Comparison of ENCODE assay signal across 24 cellular contexts in the genomic region with DNA sequence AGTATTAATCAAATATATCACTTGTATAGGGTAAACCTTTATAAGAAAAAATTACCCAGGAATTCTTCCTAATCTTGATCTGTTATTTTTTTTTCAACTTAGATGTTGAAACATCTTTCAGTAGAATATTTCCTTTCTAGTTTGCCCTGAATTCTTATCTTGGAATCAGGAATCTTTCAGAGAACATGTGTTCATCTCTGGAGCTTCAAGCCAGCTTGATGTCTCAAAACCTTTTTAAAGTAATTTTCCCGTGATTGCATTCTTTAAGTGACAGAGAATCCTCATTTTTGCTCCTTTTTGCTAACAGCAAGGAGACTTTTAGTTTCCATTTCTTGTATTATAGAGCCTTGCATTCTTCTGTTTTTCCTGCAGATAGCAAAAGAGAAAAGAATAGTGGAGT.
DNase-seq lines count a peak whose midpoint lies in the region; ATAC-seq and TF ChIP-seq lines count a peak whose summit lies in the region.
"Had no signal": no experiment of that assay in that cellular context is flagged by ENCODE, and none has a peak within 500 bp of the region (broad histone marks: within the 10 kb centered on the region; RNA-seq: fewer than 3 reads in every experiment).

No MANE protein-coding gene starts in this region.

- H2AFZ ChIP-seq in Loucy (ENCODE audit: low read length), result 0 out of 2 replicates have a peak overlapping the region, but pooled peaks have one; percentile 15
- H2AFZ ChIP-seq in mesenchymal stem cell (ENCODE audit: low read depth, low read length), result no peak overlapping the region

- no peak overlapping the region for H3K9ac ChIP-seq in Loucy (ENCODE audit: low read depth, low read length, poor library complexity, severe bottlenecking)
- peak overlapping the region; percentile 23 for H3K9ac ChIP-seq in mesenchymal stem cell (ENCODE audit: low read length)
- H3K9ac ChIP-seq: SK-N-SH had no signal

- intact Hi-C loops in heart right ventricle (cut with DNase I), result loop anchor here in 4 of 10 donors (5.0 to 10.0 kb wide), 3 partner anchors 58 to 78 kb away; no protein-coding TSS in a partner anchor
- intact Hi-C loops in cardiac septum (cut with DNase I), result no loop called here
- intact Hi-C loops in tibial artery (cut with DNase I; ENCODE audit: low total_unique reads), result no loop called here

- no peak for TF ChIP-seq CTCF in heart right ventricle (IDR thresholded peaks at IDR 0.05)
- TF ChIP-seq CTCF in Loucy (conservative IDR thresholded peaks at IDR 0.05; ENCODE audit: low read length), result no peak
- no peak for TF ChIP-seq CTCF in tibial artery (IDR thresholded peaks at IDR 0.05)

- H2AK5ac ChIP-seq in mesenchymal stem cell (ENCODE audit: low read length, severe bottlenecking), result no peak overlapping the region

- peaks cover 0 to 11% (median 0%) of the 10 kb centered on the region in 9 donors for H3K36me3 ChIP-seq in heart right ventricle
- H3K36me3 ChIP-seq in Loucy (ENCODE audit: insufficient read depth, low read length), result no peaks in the 10 kb centered on the region
- no peaks in the 10 kb centered on the region for H3K36me3 ChIP-seq in mesenchymal stem cell (ENCODE audit: control insufficient read depth in 1 of 2, insufficient read depth in 2 of 2, low read depth in 1 of 2, low read length in 2 of 2)
- H3K36me3 ChIP-seq in tibial artery, result peaks cover 0 to 9% (median 0%) of the 10 kb centered on the region in 3 donors
- H3K36me3 ChIP-seq: HAP-1, Peyer's patch had no signal

- H3K14ac ChIP-seq in mesenchymal stem cell (ENCODE audit: low read length in 2 of 2), result no peak overlapping the region

- no peaks in the 10 kb centered on the region for H3K9me3 ChIP-seq in heart right ventricle
- no peaks in the 10 kb centered on the region for H3K9me3 ChIP-seq in Loucy (ENCODE audit: insufficient read depth, low read depth, low read length)
- H3K9me3 ChIP-seq in mesenchymal stem cell (ENCODE audit: control insufficient read depth, low read length), result no peaks in the 10 kb centered on the region
- no peaks in the 10 kb centered on the region for H3K9me3 ChIP-seq in tibial artery
- H3K9me3 ChIP-seq: HAP-1, Peyer's patch, SK-N-SH had no signal

- no peak overlapping the region for H4K91ac ChIP-seq in mesenchymal stem cell (ENCODE audit: low read length)

- H3K27ac ChIP-seq in heart right ventricle (peak overlapping the region in 8 of 10 donors; percentile 27 to 64 (median 57)), mesenchymal stem cell (ENCODE audit: low read length, poor library complexity, severe bottlenecking) (no peak overlapping the region), tibial artery (peak overlapping the region in 1 of 2 donors; percentile 38)
- H3K27ac ChIP-seq: Peyer's patch had no signal

- H4K8ac ChIP-seq in mesenchymal stem cell (ENCODE audit: low read length), result no peak overlapping the region

- H3K27me3 ChIP-seq in heart right ventricle, result no peaks in the 10 kb centered on the region
- no peaks in the 10 kb centered on the region for H3K27me3 ChIP-seq in Loucy (ENCODE audit: insufficient read depth, low read length, poor library complexity, severe bottlenecking)
- no peaks in the 10 kb centered on the region for H3K27me3 ChIP-seq in mesenchymal stem cell (ENCODE audit: control insufficient read depth in 1 of 2, insufficient read depth in 1 of 2, low read length in 2 of 2)
- no peaks in the 10 kb centered on the region for H3K27me3 ChIP-seq in tibial artery
- H3K27me3 ChIP-seq: Peyer's patch had no signal

- ATAC-seq in heart right ventricle (no peak), HG03045 (IDR thresholded peaks at IDR 0.05; ENCODE audit: unreplicated experiment) (no peak)

- no peak overlapping the region for H3K4me3 ChIP-seq in heart right ventricle
- H3K4me3 ChIP-seq in Loucy (ENCODE audit: low read length, poor library complexity, severe bottlenecking), result peak overlapping the region; percentile 17
- no peak overlapping the region for H3K4me3 ChIP-seq in mesenchymal stem cell (ENCODE audit: insufficient read depth in 1 of 2, low read depth in 1 of 2, low read length in 2 of 2)
- no peak overlapping the region for H3K4me3 ChIP-seq in tibial artery
- H3K4me3 ChIP-seq: HAP-1, Peyer's patch had no signal

- H3K4ac ChIP-seq in mesenchymal stem cell (ENCODE audit: low read depth in 1 of 2, low read length in 2 of 2), result no peak overlapping the region

- H3K9me2 ChIP-seq in Loucy (replicated peaks; ENCODE audit: low read depth, low read length), result no peaks in the 10 kb centered on the region
- H3K9me2 ChIP-seq: SK-N-SH had no signal

- 44 to 59% methylated on average over 1 of the region's 1 CpG for WGBS in heart right ventricle, 2 donors
- WGBS in mesenchymal stem cell, result 89% methylated on average over 1 of the region's 1 CpG

- no peak overlapping the region for H3K18ac ChIP-seq in mesenchymal stem cell (ENCODE audit: low read depth in 1 of 2, low read length in 2 of 2)

- H2BK12ac ChIP-seq in mesenchymal stem cell (ENCODE audit: low read length in 2 of 2), result no peak overlapping the region

- H2BK15ac ChIP-seq in mesenchymal stem cell (ENCODE audit: low read depth, poor library complexity, severe bottlenecking), result no peak overlapping the region

- no peaks in the 10 kb centered on the region for H4K20me1 ChIP-seq in Loucy (ENCODE audit: insufficient read depth, low read length, poor library complexity, severe bottlenecking)

- peaks cover 0 to 24% (median 8%) of the 10 kb centered on the region in 9 donors for H3K4me1 ChIP-seq in heart right ventricle
- H3K4me1 ChIP-seq in Loucy (ENCODE audit: insufficient read depth, low read length, poor library complexity, severe bottlenecking), result peaks cover 5% of the 10 kb centered on the region
- H3K4me1 ChIP-seq in mesenchymal stem cell (ENCODE audit: control insufficient read depth, insufficient read depth, low read depth, low read length), result no peaks in the 10 kb centered on the region
- H3K4me1 ChIP-seq in tibial artery, result peaks cover 0 to 20% (median 3%) of the 10 kb centered on the region in 4 donors
- H3K4me1 ChIP-seq: HAP-1, Peyer's patch had no signal

- H3K23ac ChIP-seq in mesenchymal stem cell (ENCODE audit: low read length in 2 of 2), result no peak overlapping the region

- no peaks in the 10 kb centered on the region for H3F3A ChIP-seq in Loucy (ENCODE audit: low read depth)

- H3K4me2 ChIP-seq in Loucy (ENCODE audit: low read depth, low read length, poor library complexity, severe bottlenecking) (peak overlapping the region; percentile 57), mesenchymal stem cell (ENCODE audit: low read length, poor library complexity, severe bottlenecking) (no peak overlapping the region)
- H3K4me2 ChIP-seq: SK-N-SH had no signal

- H2BK5ac ChIP-seq in mesenchymal stem cell (ENCODE audit: low read depth, low read length, poor library complexity, severe bottlenecking), result no peak overlapping the region

- H3K79me1 ChIP-seq in mesenchymal stem cell (replicated peaks; ENCODE audit: low read length, poor library complexity, severe bottlenecking), result no peaks in the 10 kb centered on the region

- DNase-seq in heart right ventricle, result no peak
- no peak for DNase-seq in cardiac septum (ENCODE audit: low spot score)
- DNase-seq in mesenchymal stem cell, result no peak
- DNase-seq in tibial artery, result no peak
- DNase-seq in NCI-H1694 treated with DMSO at 0.1 percent for 48 hours (lab: John Stamatoyannopoulos, UW), result no peak
- DNase-seq in activated CD4-positive, alpha-beta T cell treated with anti-CD3 and anti-CD28 coated beads, Interleukin-2, amount 50 U/mL, for 1 hour, result no peak
- DNase-seq: 8988T; CD4-positive, alpha-beta T cell; GOT3; IMR-90; KG1; NCI-H1048; NCI-H1417; NCI-H1694; NCI-H2081; NCI-H2171; NCI-H226; NCI-H510A; NCI-H69; Peyer's patch; SK-N-SH had no signal

- H3K79me2 ChIP-seq in Loucy (ENCODE audit: insufficient read depth, low read length), result no peaks in the 10 kb centered on the region

- H2BK120ac ChIP-seq in mesenchymal stem cell (ENCODE audit: low read depth, low read length), result no peak overlapping the region
